Comparison of ENCODE assay signal across 10 cellular contexts in genomic region chr3:25603703-25604102, GRCh38.
A peak's percentile ranks its signal among the peaks of the same experiment; 100 is the strongest.
DNase-seq lines count a peak whose midpoint lies in the region; ATAC-seq and TF ChIP-seq lines count a peak whose summit lies in the region.
"Had no signal": no experiment of that assay in that cellular context is flagged by ENCODE, and none has a peak within 500 bp of the region (broad histone marks: within the 10 kb centered on the region; RNA-seq: fewer than 3 reads in every experiment).

No MANE protein-coding gene starts in this region.

- no peaks in the 10 kb centered on the region for H3K9me3 ChIP-seq in left lung
- H3K9me3 ChIP-seq in aorta (ENCODE audit: control insufficient read depth, low read length) = no peaks in the 10 kb centered on the region
- H3K9me3 ChIP-seq: ovary had no signal

- peak in 1 of 2 donors; percentile 4 for ATAC-seq in activated T-cell treated with anti-CD3 and anti-CD28 coated beads, Interleukin-2, amount 50 U/mL, for 72 hours (replicated peaks in 1 of 2)
- ATAC-seq in activated naive CD8-positive, alpha-beta T cell treated with anti-CD3 and anti-CD28 coated beads, Interleukin-2, amount 50 U/mL, for 24 hours = no peak
- peak; percentile 93 for ATAC-seq in left lung
- peak; percentile 75 for ATAC-seq in aorta (ENCODE audit: low FRiP score)

- POLR2A ChIA-PET in GM10248 (lab: Yijun Ruan, JAX) = no interaction called here

- H3K4me1 ChIP-seq in left lung (peaks cover 0 to 20% of the 10 kb centered on the region in 2 donors), aorta (ENCODE audit: control insufficient read depth in 1 of 2, insufficient read depth in 2 of 2, low read length in 2 of 2) (peaks cover 0 to 5% of the 10 kb centered on the region in 2 donors)

- CTCF ChIA-PET in GM10248 (lab: Yijun Ruan, JAX) = interaction anchor here (1.2 to 4.6 kb wide), 4 partner anchors 8 to 14 kb away, joined by 4 to 30 read pairs (median 10); no protein-coding TSS in a partner anchor

- H3K27ac Mint-ChIP-seq in activated T-cell treated with anti-CD3 and anti-CD28 coated beads, Interleukin-2, amount 50 U/mL, for 72 hours = peak overlapping the region; percentile 88
- peak overlapping the region; percentile 69 for H3K27ac Mint-ChIP-seq in activated naive CD8-positive, alpha-beta T cell treated with anti-CD3 and anti-CD28 coated beads, Interleukin-2, amount 50 U/mL, for 24 hours
- no peak overlapping the region for H3K27ac Mint-ChIP-seq in glutamatergic neuron (ENCODE audit: unreplicated experiment)

- H3K4me1 Mint-ChIP-seq in activated T-cell treated with anti-CD3 and anti-CD28 coated beads, Interleukin-2, amount 50 U/mL, for 72 hours (ENCODE audit: low read depth) = peaks cover 22% of the 10 kb centered on the region
- H3K4me1 Mint-ChIP-seq in activated naive CD8-positive, alpha-beta T cell treated with anti-CD3 and anti-CD28 coated beads, Interleukin-2, amount 50 U/mL, for 24 hours = peaks cover 13% of the 10 kb centered on the region
- H3K4me1 Mint-ChIP-seq in glutamatergic neuron (ENCODE audit: low read depth, unreplicated experiment) = peaks cover 2% of the 10 kb centered on the region
- H3K4me1 Mint-ChIP-seq: H9 had no signal

- H3K36me3 ChIP-seq in left lung = peaks cover 0 to 54% of the 10 kb centered on the region in 2 donors
- H3K36me3 ChIP-seq in aorta (ENCODE audit: control insufficient read depth in 1 of 2, insufficient read depth in 2 of 2, low read length in 1 of 2) = peaks cover 0 to 4% of the 10 kb centered on the region in 2 donors
- H3K36me3 ChIP-seq: ovary had no signal

- whole genome bisulfite sequencing in aorta, 2 donors = 4 to 10% methylated on average over 1 of the region's 1 CpG

- H3K9me3 Mint-ChIP-seq in activated T-cell treated with anti-CD3 and anti-CD28 coated beads, Interleukin-2, amount 50 U/mL, for 72 hours = no peaks in the 10 kb centered on the region
- H3K9me3 Mint-ChIP-seq in activated naive CD8-positive, alpha-beta T cell treated with anti-CD3 and anti-CD28 coated beads, Interleukin-2, amount 50 U/mL, for 24 hours = no peaks in the 10 kb centered on the region
- H3K9me3 Mint-ChIP-seq in glutamatergic neuron (ENCODE audit: unreplicated experiment) = no peaks in the 10 kb centered on the region
- H3K9me3 Mint-ChIP-seq: H9 had no signal

- no peaks in the 10 kb centered on the region for H3K27me3 ChIP-seq in left lung
- H3K27me3 ChIP-seq in aorta (ENCODE audit: control insufficient read depth in 1 of 2, insufficient read depth in 2 of 2, low read length in 1 of 2) = no peaks in the 10 kb centered on the region
- H3K27me3 ChIP-seq: ovary had no signal

- H3K27ac ChIP-seq in left lung (peak overlapping the region in 1 of 2 donors; percentile 78), aorta (ENCODE audit: low read depth in 1 of 2, low read length in 2 of 2) (no peak overlapping the region)
- H3K27ac ChIP-seq: ovary had no signal

- peaks cover 3 to 20% of the 10 kb centered on the region in 2 donors for H3K36me3 Mint-ChIP-seq in activated T-cell treated with anti-CD3 and anti-CD28 coated beads, Interleukin-2, amount 50 U/mL, for 72 hours (ENCODE audit: insufficient read depth in 2 of 2)
- peaks cover 30% of the 10 kb centered on the region for H3K36me3 Mint-ChIP-seq in activated naive CD8-positive, alpha-beta T cell treated with anti-CD3 and anti-CD28 coated beads, Interleukin-2, amount 50 U/mL, for 24 hours (ENCODE audit: low read depth)
- H3K36me3 Mint-ChIP-seq in glutamatergic neuron (ENCODE audit: unreplicated experiment) = no peaks in the 10 kb centered on the region

- intact Hi-C loops in left lung (cut with DNase I) (no loop called here), aorta (cut with DNase I) (no loop called here)

- no peaks in the 10 kb centered on the region for H3K27me3 Mint-ChIP-seq in activated T-cell treated with anti-CD3 and anti-CD28 coated beads, Interleukin-2, amount 50 U/mL, for 72 hours (ENCODE audit: low read depth)
- H3K27me3 Mint-ChIP-seq in activated naive CD8-positive, alpha-beta T cell treated with anti-CD3 and anti-CD28 coated beads, Interleukin-2, amount 50 U/mL, for 24 hours = no peaks in the 10 kb centered on the region
- H3K27me3 Mint-ChIP-seq in glutamatergic neuron (ENCODE audit: unreplicated experiment) = no peaks in the 10 kb centered on the region

- no peak for TF ChIP-seq CTCF in left lung (IDR thresholded peaks at IDR 0.05)
- TF ChIP-seq CTCF in glutamatergic neuron (IDR thresholded peaks at IDR 0.05; ENCODE audit: partially characterized antibody, unreplicated experiment) = no peak
- no peak for TF ChIP-seq CTCF in GM10248 (IDR thresholded peaks at IDR 0.05; ENCODE audit: control extremely low read depth, extremely low read depth, low read depth, missing control alignments)

- H3K4me3 Mint-ChIP-seq in activated T-cell treated with anti-CD3 and anti-CD28 coated beads, Interleukin-2, amount 50 U/mL, for 72 hours = no peak overlapping the region
- H3K4me3 Mint-ChIP-seq in activated naive CD8-positive, alpha-beta T cell treated with anti-CD3 and anti-CD28 coated beads, Interleukin-2, amount 50 U/mL, for 24 hours = no peak overlapping the region
- no peak overlapping the region for H3K4me3 Mint-ChIP-seq in glutamatergic neuron (ENCODE audit: unreplicated experiment)
- H3K4me3 Mint-ChIP-seq: H9 had no signal

- DNase-seq in activated T-cell treated with anti-CD3 and anti-CD28 coated beads, Interleukin-2, amount 50 U/mL, for 72 hours = no peak
- no peak for DNase-seq in activated T-cell treated with anti-CD3 and anti-CD28 coated beads, Interleukin-2, amount 50 U/mL, for 1 hour
- no peak for DNase-seq in activated naive CD8-positive, alpha-beta T cell treated with anti-CD3 and anti-CD28 coated beads, Interleukin-2, amount 50 U/mL, for 24 hours
- DNase-seq in left lung (peak in 1 of 2 donors; percentile 47), aorta (no peak), glutamatergic neuron (no peak), GM10248 (ENCODE audit: extremely low spot score) (no peak)
- no peak for DNase-seq in NK-92 treated with Interleukin-12 subunit alpha and Interleukin-12 subunit beta, amount 100 ng/mL, for 24 hours (lab: John Stamatoyannopoulos, UW)
- DNase-seq: H9, ovary had no signal

- H3K4me3 ChIP-seq in left lung (no peak overlapping the region), aorta (ENCODE audit: low read length in 2 of 2) (no peak overlapping the region)
- H3K4me3 ChIP-seq: ovary had no signal
